ENCODE assay signal across 12 cellular contexts in genomic region chr3:138082992-138083386, GRCh38. TPM values are rescaled to one million over a fixed set of nuclear protein-coding genes. Genes with fewer than 3 reads are reported as not detected.
DNase-seq lines count a peak whose midpoint lies in the region; ATAC-seq, FAIRE-seq and TF ChIP-seq lines count a peak whose summit lies in the region.
"Had no signal": no experiment of that assay in that cellular context is flagged by ENCODE, and none has a peak within 500 bp of the region (broad histone marks: within the 10 kb centered on the region; RNA-seq: fewer than 3 reads in every experiment).

No MANE protein-coding gene starts in this region.

- no peak for TF ChIP-seq CTCF in bronchial epithelial cell (IDR thresholded peaks at IDR 0.05; ENCODE audit: insufficient read depth, low read length, severe bottlenecking)

- peak; percentile 36 for FAIRE-seq in bronchial epithelial cell (lab: Jason Lieb, UNC)

- H3K4me3 ChIP-seq in bronchial epithelial cell (ENCODE audit: low read depth, low read length), result no peak overlapping the region
- H3K4me3 ChIP-seq: tibial nerve had no signal

- peaks cover 24% of the 10 kb centered on the region for H3K27me3 Mint-ChIP-seq in activated CD8-positive, alpha-beta memory T cell treated with anti-CD3 and anti-CD28 coated beads, Interleukin-2, amount 10 ng/mL, durations not matched to agents 7 days and 5 days
- H3K27me3 Mint-ChIP-seq in stimulated activated naive CD8-positive, alpha-beta T cell treated with anti-CD3 and anti-CD28 coated beads, Interleukin-15, Interleukin-2, amounts not matched to agents 100 ng/mL and 50 ng/mL, for 24 hours, result peaks cover 12% of the 10 kb centered on the region
- H3K27me3 Mint-ChIP-seq in effector memory CD8-positive, alpha-beta T cell, result peaks cover 5 to 51% of the 10 kb centered on the region in 2 donors
- H3K27me3 Mint-ChIP-seq: brain had no signal

- peak overlapping the region; percentile 70 for H3K4me3 Mint-ChIP-seq in activated CD8-positive, alpha-beta memory T cell treated with anti-CD3 and anti-CD28 coated beads, Interleukin-2, amount 10 ng/mL, durations not matched to agents 7 days and 5 days
- no peak overlapping the region for H3K4me3 Mint-ChIP-seq in stimulated activated naive CD8-positive, alpha-beta T cell treated with anti-CD3 and anti-CD28 coated beads, Interleukin-15, Interleukin-2, amounts not matched to agents 100 ng/mL and 50 ng/mL, for 24 hours
- H3K4me3 Mint-ChIP-seq in effector memory CD8-positive, alpha-beta T cell, result no peak overlapping the region
- H3K4me3 Mint-ChIP-seq: brain had no signal

- no peaks in the 10 kb centered on the region for H3K9me3 Mint-ChIP-seq in activated CD8-positive, alpha-beta memory T cell treated with anti-CD3 and anti-CD28 coated beads, Interleukin-2, amount 10 ng/mL, durations not matched to agents 7 days and 5 days (ENCODE audit: low read depth)
- H3K9me3 Mint-ChIP-seq in stimulated activated naive CD8-positive, alpha-beta T cell treated with anti-CD3 and anti-CD28 coated beads, Interleukin-15, Interleukin-2, amounts not matched to agents 100 ng/mL and 50 ng/mL, for 24 hours, result no peaks in the 10 kb centered on the region
- no peaks in the 10 kb centered on the region for H3K9me3 Mint-ChIP-seq in effector memory CD8-positive, alpha-beta T cell

- ATAC-seq in activated CD8-positive, alpha-beta memory T cell treated with anti-CD3 and anti-CD28 coated beads, Interleukin-2, amount 10 ng/mL, durations not matched to agents 7 days and 5 days, result peak; percentile 22
- ATAC-seq in HG03354 (IDR thresholded peaks at IDR 0.05; ENCODE audit: poor library complexity, severe bottlenecking, unreplicated experiment), result peak; percentile 31
- ATAC-seq in GM21423 (IDR thresholded peaks at IDR 0.05; ENCODE audit: unreplicated experiment), result no peak
- no peak for ATAC-seq in effector memory CD8-positive, alpha-beta T cell (replicated peaks)
- ATAC-seq in GM19397 (IDR thresholded peaks at IDR 0.05; ENCODE audit: unreplicated experiment), result no peak

- peaks cover 2% of the 10 kb centered on the region for H3K36me3 Mint-ChIP-seq in activated CD8-positive, alpha-beta memory T cell treated with anti-CD3 and anti-CD28 coated beads, Interleukin-2, amount 10 ng/mL, durations not matched to agents 7 days and 5 days
- H3K36me3 Mint-ChIP-seq in stimulated activated naive CD8-positive, alpha-beta T cell treated with anti-CD3 and anti-CD28 coated beads, Interleukin-15, Interleukin-2, amounts not matched to agents 100 ng/mL and 50 ng/mL, for 24 hours (ENCODE audit: low read depth), result no peaks in the 10 kb centered on the region
- H3K36me3 Mint-ChIP-seq in effector memory CD8-positive, alpha-beta T cell (ENCODE audit: insufficient read depth), result no peaks in the 10 kb centered on the region

- DNase-seq in activated CD8-positive, alpha-beta memory T cell treated with anti-CD3 and anti-CD28 coated beads, Interleukin-2, amount 10 ng/mL, durations not matched to agents 7 days and 5 days, result no peak
- no peak for DNase-seq in activated CD8-positive, alpha-beta memory T cell treated with anti-CD3 and anti-CD28 coated beads for 24 hours
- no peak for DNase-seq in bronchial epithelial cell (ENCODE audit: low read depth)
- no peak for DNase-seq in effector memory CD8-positive, alpha-beta T cell
- DNase-seq: GDM1 had no signal

- H3K4me1 Mint-ChIP-seq in activated CD8-positive, alpha-beta memory T cell treated with anti-CD3 and anti-CD28 coated beads, Interleukin-2, amount 10 ng/mL, durations not matched to agents 7 days and 5 days, result peaks cover 34% of the 10 kb centered on the region
- peaks cover 46% of the 10 kb centered on the region for H3K4me1 Mint-ChIP-seq in stimulated activated naive CD8-positive, alpha-beta T cell treated with anti-CD3 and anti-CD28 coated beads, Interleukin-15, Interleukin-2, amounts not matched to agents 100 ng/mL and 50 ng/mL, for 24 hours (ENCODE audit: low read depth)
- H3K4me1 Mint-ChIP-seq in effector memory CD8-positive, alpha-beta T cell (ENCODE audit: low read depth in 2 of 2), result peaks cover 8 to 10% of the 10 kb centered on the region in 2 donors
- H3K4me1 Mint-ChIP-seq: brain had no signal

- H3K27ac Mint-ChIP-seq in activated CD8-positive, alpha-beta memory T cell treated with anti-CD3 and anti-CD28 coated beads, Interleukin-2, amount 10 ng/mL, durations not matched to agents 7 days and 5 days, result peak overlapping the region; percentile 85
- peak overlapping the region; percentile 87 for H3K27ac Mint-ChIP-seq in stimulated activated naive CD8-positive, alpha-beta T cell treated with anti-CD3 and anti-CD28 coated beads, Interleukin-15, Interleukin-2, amounts not matched to agents 100 ng/mL and 50 ng/mL, for 24 hours
- peak overlapping the region in 1 of 2 donors; percentile 48 for H3K27ac Mint-ChIP-seq in effector memory CD8-positive, alpha-beta T cell
- H3K27ac Mint-ChIP-seq: brain had no signal

- CTCF ChIA-PET in activated CD8-positive, alpha-beta memory T cell treated with anti-CD3 and anti-CD28 coated beads, Interleukin-2, amount 10 ng/mL, durations not matched to agents 7 days and 5 days (lab: Charles Lee), result interaction anchor here (0.8 to 2.0 kb wide), 6 partner anchors 13 to 36 kb away, joined by 3 to 20 read pairs (median 6); no protein-coding TSS in a partner anchor

- no peaks in the 10 kb centered on the region for H3K36me3 ChIP-seq in bronchial epithelial cell (ENCODE audit: control insufficient read depth, insufficient read depth, low read length)

- H3K27me3 ChIP-seq in bronchial epithelial cell (ENCODE audit: control insufficient read depth, insufficient read depth, low read length), result no peaks in the 10 kb centered on the region
- H3K27me3 ChIP-seq: tibial nerve had no signal

RNA-seq across cellular contexts. Expression of gene DZIP1L, which starts 32.4 kb away (rescaled TPM):
- total RNA-seq in activated CD8-positive, alpha-beta memory T cell treated with anti-CD3 and anti-CD28 coated beads, Interleukin-2, amount 10 ng/mL, durations not matched to agents 7 days and 5 days, result under 1 TPM; 0.38 to 0.56 TPM
- 0.77 and 2.1 TPM in 2 replicates for total RNA-seq in bronchial epithelial cell

RNA-seq across cellular contexts. Expression of gene A4GNT, which starts 49.2 kb away (rescaled TPM):
- not detected for total RNA-seq in activated CD8-positive, alpha-beta memory T cell treated with anti-CD3 and anti-CD28 coated beads, Interleukin-2, amount 10 ng/mL, durations not matched to agents 7 days and 5 days
- total RNA-seq in bronchial epithelial cell, result not detected in 2 replicates
- total RNA-seq: SK-MEL-5, tibial nerve had no signal

Comparison
In these comparisons a context has a peak if more than half of its experiments do, and no peak if none do; other contexts are left out.
1. ATAC-seq: peak in activated CD8-positive, alpha-beta memory T cell treated with anti-CD3 and anti-CD28 coated beads, Interleukin-2, amount 10 ng/mL, durations not matched to agents 7 days and 5 days (single experiment) and HG03354 (single experiment); none in GM21423 (single experiment), effector memory CD8-positive, alpha-beta T cell (single experiment) and GM19397 (single experiment).